Comparison of ENCODE assay signal across 23 cellular contexts in genomic region chr15:51677453-51677852, GRCh38. TPM values are rescaled to one million over a fixed set of nuclear protein-coding genes. Genes with fewer than 3 reads are reported as not detected.
DNase-seq lines count a peak whose midpoint lies in the region; ATAC-seq, FAIRE-seq and TF ChIP-seq lines count a peak whose summit lies in the region.
"Had no signal": no experiment of that assay in that cellular context is flagged by ENCODE, and none has a peak within 500 bp of the region (broad histone marks: within the 10 kb centered on the region; RNA-seq: fewer than 3 reads in every experiment).

No MANE protein-coding gene starts in this region.

- H3K27me3 ChIP-seq in dorsolateral prefrontal cortex, result no peaks in the 10 kb centered on the region
- peaks cover 20% of the 10 kb centered on the region for H3K27me3 ChIP-seq in hepatocyte
- H3K27me3 ChIP-seq: BE2C had no signal

- no peak for ATAC-seq in HG03280 (IDR thresholded peaks at IDR 0.05; ENCODE audit: unreplicated experiment)
- ATAC-seq: A549, GM23338, HCT116 had no signal

- H3K4me1 ChIP-seq in hepatocyte (ENCODE audit: insufficient read depth), result no peaks in the 10 kb centered on the region
- H3K4me1 ChIP-seq: A549 had no signal

- H3K4me3 ChIP-seq in dorsolateral prefrontal cortex (no peak overlapping the region), hepatocyte (no peak overlapping the region)
- H3K4me3 ChIP-seq: A549, GM23338 had no signal

- H3K9me3 ChIP-seq in hepatocyte (ENCODE audit: low read depth), result no peaks in the 10 kb centered on the region
- H3K9me3 ChIP-seq: A549, BE2C had no signal

- no peak for TF ChIP-seq CTCF in dorsolateral prefrontal cortex (IDR thresholded peaks at IDR 0.05 in 54 of 56, conservative IDR thresholded peaks at IDR 0.05 in 2 of 56; ENCODE audit: low read depth in 1 of 56, partially characterized antibody in 56 of 56)
- TF ChIP-seq CTCF in D721Med (IDR thresholded peaks at IDR 0.05; ENCODE audit: insufficient read depth, missing control alignments), result no peak
- TF ChIP-seq CTCF in hepatocyte (IDR thresholded peaks at IDR 0.05; ENCODE audit: poor library complexity), result no peak

- no peak for FAIRE-seq in D721Med (lab: Jason Lieb, UNC)
- FAIRE-seq: A549, G401.6, GM12892 had no signal

- intact Hi-C loops in dorsolateral prefrontal cortex (cut with DNase I), result no loop called here

- no peak overlapping the region for H2AFZ ChIP-seq in hepatocyte
- H2AFZ ChIP-seq: GM23338 had no signal

- no peaks in the 10 kb centered on the region for H3K36me3 ChIP-seq in hepatocyte (replicated peaks; ENCODE audit: insufficient read depth, low read depth)
- H3K36me3 ChIP-seq: BE2C had no signal

- DNase-seq in dorsolateral prefrontal cortex (peak in 2 of 10 donors; percentile 37 to 57), pons (ENCODE audit: low spot score) (peak; percentile 26), D721Med (ENCODE audit: insufficient read length, low spot score) (no peak), hepatocyte (ENCODE audit: low spot score) (no peak)
- DNase-seq: 8988T; ACHN; BE2C; C1 segment of cervical spinal cord; Calu3; CD4-positive, alpha-beta memory T cell; COR-L47; DMS153; DND-41; H9 had no signal

- H3K79me2 ChIP-seq in hepatocyte, result no peaks in the 10 kb centered on the region

- H3K27ac ChIP-seq in angular gyrus (ENCODE audit: low read depth, low read length), result peak overlapping the region; percentile 13
- H3K27ac ChIP-seq in dorsolateral prefrontal cortex, result peak overlapping the region in 42 of 59 donors; percentile 0 to 79 (median 42)
- peak overlapping the region; percentile 31 for H3K27ac ChIP-seq in temporal lobe (ENCODE audit: low read depth, low read length)
- no peak overlapping the region for H3K27ac ChIP-seq in hepatocyte
- H3K27ac ChIP-seq: A549 had no signal

- no peaks in the 10 kb centered on the region for H3K9me2 ChIP-seq in hepatocyte (replicated peaks; ENCODE audit: insufficient read depth)

- H3K4me2 ChIP-seq in hepatocyte, result no peak overlapping the region
- H3K4me2 ChIP-seq: A549, GM23338 had no signal

- 83% methylated on average over 2 of the region's 2 CpGs for whole genome bisulfite sequencing in hepatocyte (ENCODE audit: low lambda C conversion rate, missing lambda C conversion rate)

- no peaks in the 10 kb centered on the region for H4K20me1 ChIP-seq in hepatocyte (ENCODE audit: insufficient read depth, poor library complexity, severe bottlenecking)

RNA-seq across cellular contexts. Expression of gene SCG3, which starts 3.9 kb away (rescaled TPM):
- total RNA-seq in dorsolateral prefrontal cortex (100 to 1,000 TPM in 100 of 120 experiments, 10 to 100 TPM in 20; 40.1 to 220 (median 136) TPM), temporal lobe (54.8 TPM), hepatocyte (0.20 and 0.44 TPM in 2 replicates)
- 0.06 and 0.11 TPM in 2 replicates for polyA plus RNA-seq in hepatocyte
- total RNA-seq: Calu3; CD4-positive, alpha-beta memory T cell; H4 had no signal
- polyA plus RNA-seq: CD4-positive, alpha-beta memory T cell had no signal

RNA-seq across cellular contexts. Expression of gene DMXL2, which starts 54.9 kb away (rescaled TPM):
- total RNA-seq in dorsolateral prefrontal cortex, result 100 to 1,000 TPM in 44 of 120 experiments, 10 to 100 TPM in 76; 41.3 to 121 (median 94.2) TPM
- total RNA-seq in temporal lobe, result 136 TPM
- 30.8 and 31.4 TPM in 2 replicates for total RNA-seq in hepatocyte
- 7.8 and 10.5 TPM in 2 replicates for polyA plus RNA-seq in hepatocyte

Comparison
In these comparisons a context has a peak if more than half of its experiments do, and no peak if none do; other contexts are left out.
1. RNA of gene SCG3, which starts 3.9 kb away (total RNA-seq): 40.1 to 220 TPM in dorsolateral prefrontal cortex and 54.8 TPM in temporal lobe (single experiment); 0.20 to 0.44 TPM in hepatocyte; every median in the first group is over 10 times any median in the second.